In the genomic region with DNA sequence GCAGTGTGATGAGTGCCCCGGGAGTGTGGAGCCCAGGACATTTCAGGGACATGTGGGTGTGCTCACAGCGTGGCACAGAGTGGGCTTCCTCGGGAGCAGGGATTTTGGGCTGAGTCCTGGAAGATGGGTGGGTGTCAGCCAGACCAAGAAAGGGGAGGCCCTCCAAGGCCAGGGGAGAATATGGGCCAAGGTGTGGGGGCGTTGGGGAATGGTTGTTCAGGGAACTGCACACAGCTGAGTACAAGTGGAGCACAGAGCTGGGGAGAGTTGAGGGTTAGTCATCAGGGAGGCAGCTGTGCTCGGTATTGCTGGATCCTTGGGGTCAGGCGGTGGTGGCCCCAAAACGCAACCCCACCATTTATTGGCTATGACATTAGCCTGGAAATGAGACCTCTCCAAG, we compare ENCODE assay signal across 10 cellular contexts. TPM values are rescaled to one million over a fixed set of nuclear protein-coding genes. Genes with fewer than 3 reads are reported as not detected.
DNase-seq lines count a peak whose midpoint lies in the region; ATAC-seq and TF ChIP-seq lines count a peak whose summit lies in the region.
"Had no signal": no experiment of that assay in that cellular context is flagged by ENCODE, and none has a peak within 500 bp of the region (broad histone marks: within the 10 kb centered on the region; RNA-seq: fewer than 3 reads in every experiment).

No MANE protein-coding gene starts in this region.

- H3K27ac ChIP-seq in cardiac muscle cell (peak overlapping the region; percentile 97), mesodermal cell (ENCODE audit: low read depth, low read length, severe bottlenecking) (peak overlapping the region; percentile 81), transverse colon (peak overlapping the region; percentile 42 to 53 (median 48)), RWPE1 (no peak overlapping the region)

- no peaks in the 10 kb centered on the region for H3K9me3 ChIP-seq in cardiac muscle cell (ENCODE audit: low read depth)
- no peaks in the 10 kb centered on the region for H3K9me3 ChIP-seq in mesodermal cell (ENCODE audit: control insufficient read depth, low read length)
- H3K9me3 ChIP-seq in transverse colon: no peaks in the 10 kb centered on the region

- no peaks in the 10 kb centered on the region for H3K27me3 ChIP-seq in cardiac muscle cell
- no peaks in the 10 kb centered on the region for H3K27me3 ChIP-seq in transverse colon

- CTCF ChIA-PET in RWPE1 (lab: Yijun Ruan, JAX): no interaction called here

- WGBS in mesodermal cell (ENCODE audit: insufficient coverage in 2 of 2), 2 experiments: 77 to 94% methylated on average over 3 to 5 of the region's 7 CpGs
- WGBS in transverse colon (ENCODE audit: low coverage in 1 of 2), 2 donors: 0 to 59% methylated on average over 1 to 7 of the region's 7 CpGs

- DNase-seq in cardiac muscle cell (ENCODE audit: low read depth in 1 of 2, low spot score in 1 of 2) (no peak), cardiac septum (ENCODE audit: low spot score) (no peak), transverse colon (no peak), RWPE1 (ENCODE audit: low spot score) (no peak)
- DNase-seq in central memory CD8-positive, alpha-beta T cell (ENCODE audit: low spot score in 2 of 2): no peak
- DNase-seq: amygdala had no signal

- in situ Hi-C loops in transverse colon (cut with MboI; ENCODE audit: low pct_ligation_motif_present in 1 of 4, low pct_unique_long_range_greater_than_20kb in 1 of 4, low sequenced_read_pairs in 3 of 4): no loop called here

- no peak for TF ChIP-seq EP300 in transverse colon (IDR thresholded peaks at IDR 0.05; ENCODE audit: low read depth)

- H3K4me3 Mint-ChIP-seq in central memory CD8-positive, alpha-beta T cell: no peak overlapping the region
- H3K4me3 Mint-ChIP-seq: T-helper 1 cell treated with Interleukin-12 subunit alpha and Interleukin-12 subunit beta and Interleukin-4 antibody, amounts not matched to agents 30 μg/mL and 1 μg/mL, for 36 hours had no signal

- peaks cover 72% of the 10 kb centered on the region for H3K4me1 Mint-ChIP-seq in central memory CD8-positive, alpha-beta T cell

- ATAC-seq in central memory CD8-positive, alpha-beta T cell (replicated peaks; ENCODE audit: extremely low read depth, poor library complexity, severe bottlenecking): no peak
- no peak for ATAC-seq in HG03159 (IDR thresholded peaks at IDR 0.05; ENCODE audit: unreplicated experiment)
- ATAC-seq in GM18519 (IDR thresholded peaks at IDR 0.05; ENCODE audit: low FRiP score, unreplicated experiment): no peak

- no peak for TF ChIP-seq CTCF in cardiac muscle cell (IDR thresholded peaks at IDR 0.05; ENCODE audit: low read depth, low read length)
- TF ChIP-seq CTCF in transverse colon (IDR thresholded peaks at IDR 0.05): no peak
- TF ChIP-seq CTCF in RWPE1 (conservative IDR thresholded peaks at IDR 0.05; ENCODE audit: low read depth): no peak

- POLR2A ChIA-PET in RWPE1 (lab: Yijun Ruan, JAX; ENCODE audit: low non-redundant PET): no interaction called here

- TF ChIP-seq POLR2A in transverse colon (IDR thresholded peaks at IDR 0.05): no peak

- H3K27ac Mint-ChIP-seq in central memory CD8-positive, alpha-beta T cell (ENCODE audit: low read depth): peak overlapping the region; percentile 78
- H3K27ac Mint-ChIP-seq: T-helper 1 cell treated with Interleukin-12 subunit alpha and Interleukin-12 subunit beta and Interleukin-4 antibody, amounts not matched to agents 30 μg/mL and 1 μg/mL, for 36 hours had no signal

- intact Hi-C loops in cardiac septum (cut with DNase I) (no loop called here), transverse colon (cut with DNase I; ENCODE audit: low total_unique reads) (no loop called here)

- no peak overlapping the region for H3K4me3 ChIP-seq in cardiac muscle cell
- no peak overlapping the region for H3K4me3 ChIP-seq in mesodermal cell (ENCODE audit: extremely low read depth, insufficient read depth, low read length, poor library complexity, severe bottlenecking)
- H3K4me3 ChIP-seq in transverse colon: no peak overlapping the region

- H3K36me3 Mint-ChIP-seq in central memory CD8-positive, alpha-beta T cell (ENCODE audit: insufficient read depth): peaks cover 51% of the 10 kb centered on the region

- H3K36me3 ChIP-seq in cardiac muscle cell (peaks cover 63% of the 10 kb centered on the region), mesodermal cell (ENCODE audit: control insufficient read depth, insufficient read depth, low read length) (peaks cover 91% of the 10 kb centered on the region), transverse colon (peaks cover 0 to 26% (median 10%) of the 10 kb centered on the region in 4 donors)

- no peaks in the 10 kb centered on the region for H3K27me3 Mint-ChIP-seq in central memory CD8-positive, alpha-beta T cell

- peaks cover 43% of the 10 kb centered on the region for H3K4me1 ChIP-seq in cardiac muscle cell (ENCODE audit: low read depth)
- H3K4me1 ChIP-seq in mesodermal cell (ENCODE audit: control insufficient read depth, insufficient read depth, low read length, poor library complexity, severe bottlenecking): peaks cover 46% of the 10 kb centered on the region
- H3K4me1 ChIP-seq in transverse colon: peaks cover 23 to 47% (median 36%) of the 10 kb centered on the region in 4 donors

- no peaks in the 10 kb centered on the region for H3K9me3 Mint-ChIP-seq in central memory CD8-positive, alpha-beta T cell
- H3K9me3 Mint-ChIP-seq: T-helper 1 cell treated with Interleukin-12 subunit alpha and Interleukin-12 subunit beta and Interleukin-4 antibody, amounts not matched to agents 30 μg/mL and 1 μg/mL, for 36 hours had no signal

RNA-seq across cellular contexts. Expression of a gene that starts 5.5 kb away (rescaled TPM):
- total RNA-seq in cardiac muscle cell: 37.2 and 39.6 TPM in 2 replicates
- polyA plus RNA-seq in cardiac muscle cell: 21.7 and 30.0 TPM in 2 replicates
- total RNA-seq in cardiac septum: 18.5 TPM
- 32.3 TPM for polyA plus RNA-seq in mesodermal cell (2013, experiment 1 of 2)
- polyA plus RNA-seq in mesodermal cell (2013, experiment 2 of 2): 27.0 TPM
- total RNA-seq in transverse colon: 10 to 100 TPM; 16.8 to 29.9 (median 24.9) TPM

RNA-seq across cellular contexts. Expression of a gene that starts 31.3 kb away (rescaled TPM):
- total RNA-seq in cardiac muscle cell: 11.6 and 18.3 TPM in 2 replicates
- polyA plus RNA-seq in cardiac muscle cell: 15.9 and 32.3 TPM in 2 replicates
- total RNA-seq in cardiac septum: 11.0 TPM
- 17.1 TPM for polyA plus RNA-seq in mesodermal cell (2013, experiment 1 of 2)
- polyA plus RNA-seq in mesodermal cell (2013, experiment 2 of 2): 17.1 TPM
- total RNA-seq in transverse colon: 10 to 100 TPM in 3 of 4 donors, 1 to 10 TPM in 1; 1.5 to 21.7 (median 12.0) TPM
